8 cellular contexts compared by ENCODE assay signal in the genomic region with DNA sequence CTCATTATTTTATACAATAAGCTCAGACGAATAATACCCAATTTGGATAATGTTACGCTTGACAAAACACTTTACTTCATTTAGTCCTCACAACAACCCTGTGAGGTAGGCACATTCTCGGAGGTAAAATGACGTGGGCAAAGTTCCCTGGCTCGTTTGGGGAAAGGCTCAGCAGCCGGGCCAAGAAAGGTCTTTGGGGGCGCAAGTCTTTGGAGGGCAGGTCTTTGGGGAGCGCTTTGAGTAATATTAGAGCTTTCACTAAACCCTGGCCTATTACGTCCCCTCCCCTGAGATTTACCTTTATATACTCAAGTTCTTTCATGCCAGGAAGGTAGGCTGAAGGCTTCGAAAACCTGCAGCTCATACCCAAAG. TPM values are rescaled to one million over a fixed set of nuclear protein-coding genes. Genes with fewer than 3 reads are reported as not detected.
A peak's percentile ranks its signal among the peaks of the same experiment; 100 is the strongest.
DNase-seq lines count a peak whose midpoint lies in the region; ATAC-seq and TF ChIP-seq lines count a peak whose summit lies in the region.

No MANE protein-coding gene starts in this region.

- no peaks in the 10 kb centered on the region for H3K36me3 ChIP-seq in cardiac muscle cell
- no peaks in the 10 kb centered on the region for H3K36me3 ChIP-seq in rectal smooth muscle tissue (ENCODE audit: control insufficient read depth, insufficient read depth, low read length)

- H3K9ac ChIP-seq in rectal smooth muscle tissue (ENCODE audit: low read length), result peak overlapping the region; percentile 94

- no peak for ATAC-seq in HG03354 (IDR thresholded peaks at IDR 0.05; ENCODE audit: poor library complexity, severe bottlenecking, unreplicated experiment)

- no peaks in the 10 kb centered on the region for H3K9me3 ChIP-seq in cardiac muscle cell (ENCODE audit: low read depth)

- intact Hi-C loops in cardiac septum (cut with DNase I), result loop anchor here (2.0 to 5.0 kb wide), 4 partner anchors 63 to 501 kb away; no protein-coding TSS in a partner anchor

- H3K27ac ChIP-seq in cardiac muscle cell (peak overlapping the region; percentile 99), rectal smooth muscle tissue (ENCODE audit: low read depth, low read length) (peak overlapping the region; percentile 94)

- peak overlapping the region; percentile 91 for H3K4me3 ChIP-seq in cardiac muscle cell
- peak overlapping the region; percentile 87 for H3K4me3 ChIP-seq in foreskin fibroblast (ENCODE audit: low read depth in 1 of 2, low read length in 2 of 2)
- H3K4me3 ChIP-seq in rectal smooth muscle tissue (ENCODE audit: low read length), result peak overlapping the region; percentile 100

- H3K27me3 ChIP-seq in cardiac muscle cell (no peaks in the 10 kb centered on the region), rectal smooth muscle tissue (ENCODE audit: control insufficient read depth, insufficient read depth, low read length) (no peaks in the 10 kb centered on the region)

- DNase-seq in cardiac muscle cell (ENCODE audit: low read depth in 1 of 2, low spot score in 1 of 2) (peak in 1 of 2 donors; percentile 21), cardiac septum (ENCODE audit: low spot score) (no peak), UCSD-AML1 (lab: John Stamatoyannopoulos, UW; ENCODE audit: unreplicated experiment) (peak; percentile 31), foreskin fibroblast (no peak), SK-N-DZ (ENCODE audit: low spot score) (no peak), SW480 (ENCODE audit: low spot score) (no peak)

- H3K4me1 ChIP-seq in cardiac muscle cell (ENCODE audit: low read depth) (peaks cover 8% of the 10 kb centered on the region), rectal smooth muscle tissue (ENCODE audit: control insufficient read depth, insufficient read depth, low read length) (peaks cover 4% of the 10 kb centered on the region)

- TF ChIP-seq CTCF in cardiac muscle cell (IDR thresholded peaks at IDR 0.05; ENCODE audit: low read depth, low read length) (no peak), foreskin fibroblast (IDR thresholded peaks at IDR 0.05; ENCODE audit: low read depth, low read length) (no peak)

RNA-seq across cellular contexts. Expression of a gene that starts 0.4 kb away (rescaled TPM):
- total RNA-seq in cardiac muscle cell, result 3.8 and 4.1 TPM in 2 replicates
- 6.9 and 9.3 TPM in 2 replicates for polyA plus RNA-seq in cardiac muscle cell
- total RNA-seq in cardiac septum, result 3.9 TPM
- polyA plus RNA-seq in SK-N-DZ (2014; cell fraction: cytosol; rRNA removed), result 1.5 and 3.1 TPM in 2 replicates
- polyA plus RNA-seq in SK-N-DZ (2014; cell fraction: nucleus; rRNA removed), result 0.12 and 0.82 TPM in 2 replicates

RNA-seq across cellular contexts. Expression of a gene that starts 0.8 kb away (rescaled TPM):
- 31.8 and 33.3 TPM in 2 replicates for total RNA-seq in cardiac muscle cell
- polyA plus RNA-seq in cardiac muscle cell, result 57.8 and 83.3 TPM in 2 replicates
- 63.4 TPM for total RNA-seq in cardiac septum
- 19.3 and 25.0 TPM in 2 replicates for polyA plus RNA-seq in SK-N-DZ (2014; cell fraction: cytosol; rRNA removed)
- 7.1 and 9.3 TPM in 2 replicates for polyA plus RNA-seq in SK-N-DZ (2014; cell fraction: nucleus; rRNA removed)
